In the genomic region with DNA sequence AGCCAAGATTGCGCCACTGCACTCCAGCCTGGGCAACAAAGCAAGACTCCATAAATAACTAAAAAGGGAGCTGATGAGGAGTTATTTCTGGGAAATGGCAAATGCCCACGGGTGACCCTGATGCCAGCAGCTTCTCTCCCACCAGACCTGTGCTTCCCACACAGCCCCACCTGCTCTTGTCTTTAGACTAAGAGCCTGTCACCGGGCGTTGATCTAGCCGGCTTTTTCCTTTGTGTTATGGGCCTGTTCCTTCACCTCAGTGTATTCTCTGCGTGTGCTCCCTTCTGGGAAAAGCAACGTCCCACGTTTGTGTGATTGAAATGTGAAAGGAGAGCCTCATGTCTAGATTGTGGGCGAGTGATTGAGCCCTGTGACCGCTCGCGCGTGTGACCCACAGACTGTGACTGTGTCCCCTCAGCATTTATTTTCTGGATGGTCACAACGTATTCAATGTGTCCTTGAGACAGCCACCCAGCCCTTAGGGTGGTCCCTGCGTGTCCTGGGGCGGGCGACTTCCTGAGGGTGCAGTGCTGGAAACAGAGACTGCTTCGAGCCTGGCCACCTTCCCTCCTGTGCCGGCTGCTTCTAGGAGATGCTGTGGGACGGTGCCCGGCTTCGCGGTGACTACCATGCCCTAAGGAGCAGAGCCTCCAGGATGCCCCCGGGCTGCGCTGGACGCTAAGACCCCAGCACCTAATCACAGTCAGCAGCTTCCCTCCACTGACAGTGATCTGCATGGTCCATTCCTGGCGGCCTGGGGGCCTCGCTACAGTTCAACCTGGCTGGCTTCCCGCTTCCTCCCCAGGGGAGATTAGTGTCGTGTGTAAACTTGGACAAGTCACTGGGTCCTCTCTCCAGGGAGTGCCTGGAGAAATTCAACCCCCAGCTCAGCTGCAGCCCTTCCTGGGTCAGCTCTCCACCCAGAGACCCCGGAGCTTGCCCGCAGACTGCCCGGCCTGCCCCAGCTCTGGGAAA, we compare ENCODE assay signal across 18 cellular contexts.
"Had no signal": no experiment of that assay in that cellular context is flagged by ENCODE, and none has a peak within 500 bp of the region (broad histone marks: within the 10 kb centered on the region; RNA-seq: fewer than 3 reads in every experiment).

No MANE protein-coding gene starts in this region.

- DNase-seq: activated CD4-positive, alpha-beta T cell treated with anti-CD3 and anti-CD28 coated beads for 48 hours; activated CD4-positive, CD25-positive, alpha-beta regulatory T cell; activated CD8-positive, alpha-beta T cell treated with anti-CD3 and anti-CD28 coated beads, Interleukin-2, amount 10 ng/mL, durations not matched to agents 7 days and 5 days; activated naive CD4-positive, alpha-beta T cell treated with anti-CD3 and anti-CD28 coated beads for 36 hours; activated T-cell treated with anti-CD3 and anti-CD28 coated beads, Interleukin-2, amount 50 U/mL, for 24 hours; gastrocnemius medialis; lower lobe of right lung; ovary; sigmoid colon; stimulated activated CD4-positive, alpha-beta T cell treated with anti-CD3 and anti-CD28 coated beads, Interleukin-4, amount 100 ng/mL, for 4 hours; upper lobe of right lung had no signal

- H3K9me3 ChIP-seq: gastrocnemius medialis, lower lobe of right lung, ovary, sigmoid colon, upper lobe of right lung had no signal

- ATAC-seq: activated CD8-positive, alpha-beta T cell treated with anti-CD3 and anti-CD28 coated beads, Interleukin-2, amount 10 ng/mL, durations not matched to agents 7 days and 5 days; esophagus mucosa; lower lobe of right lung; stimulated activated memory B cell treated with anti-CD40 and anti-IgM and Interleukin-4, amounts not matched to agents 10 μg/mL and 1 μg/mL and 100 μg/mL, for 72 hours; upper lobe of right lung had no signal

- H3K4me2 ChIP-seq: neural progenitor cell had no signal

- H3K27ac ChIP-seq: coronary artery, gastrocnemius medialis, lower lobe of right lung, neural progenitor cell, ovary, sigmoid colon, upper lobe of right lung had no signal

- H3K4me1 ChIP-seq: lower lobe of right lung, neural progenitor cell, upper lobe of right lung had no signal

- H3K4me3 ChIP-seq: coronary artery, gastrocnemius medialis, lower lobe of right lung, neural progenitor cell, ovary, sigmoid colon, upper lobe of right lung had no signal

- H3K27ac Mint-ChIP-seq: activated CD8-positive, alpha-beta T cell treated with anti-CD3 and anti-CD28 coated beads, Interleukin-2, amount 10 ng/mL, durations not matched to agents 7 days and 5 days; activated naive CD4-positive, alpha-beta T cell treated with anti-CD3 and anti-CD28 coated beads for 36 hours; activated T-cell treated with anti-CD3 and anti-CD28 coated beads, Interleukin-2, amount 50 U/mL, for 24 hours; activated T-helper 2 cell treated with anti-CD3 and anti-CD28 coated beads, Interferon-gamma antibody, Interleukin-2, Interleukin-4, amounts not matched to agents 10 μg/mL and 5 μg/mL and 100 μg/mL, durations not matched to agents 14 hours and 24 hours and 36 hours; neural progenitor cell; stimulated activated memory B cell treated with anti-CD40 and anti-IgM and Interleukin-4, amounts not matched to agents 10 μg/mL and 1 μg/mL and 100 μg/mL, for 72 hours had no signal

- H3K4me3 Mint-ChIP-seq: activated CD8-positive, alpha-beta T cell treated with anti-CD3 and anti-CD28 coated beads, Interleukin-2, amount 10 ng/mL, durations not matched to agents 7 days and 5 days; activated naive CD4-positive, alpha-beta T cell treated with anti-CD3 and anti-CD28 coated beads for 36 hours; activated T-cell treated with anti-CD3 and anti-CD28 coated beads, Interleukin-2, amount 50 U/mL, for 24 hours; brain; central memory CD8-positive, alpha-beta T cell; neural progenitor cell; stimulated activated memory B cell treated with anti-CD40 and anti-IgM and Interleukin-4, amounts not matched to agents 10 μg/mL and 1 μg/mL and 100 μg/mL, for 72 hours had no signal

- H3K36me3 ChIP-seq: neural progenitor cell, ovary had no signal

- H3K36me3 Mint-ChIP-seq: neural progenitor cell had no signal

- H3K27me3 ChIP-seq: gastrocnemius medialis, neural progenitor cell, ovary, sigmoid colon, upper lobe of right lung had no signal

- H3K27me3 Mint-ChIP-seq: activated T-cell treated with anti-CD3 and anti-CD28 coated beads, Interleukin-2, amount 50 U/mL, for 24 hours; brain; central memory CD8-positive, alpha-beta T cell; stimulated activated memory B cell treated with anti-CD40 and anti-IgM and Interleukin-4, amounts not matched to agents 10 μg/mL and 1 μg/mL and 100 μg/mL, for 72 hours had no signal

- H3K9me3 Mint-ChIP-seq: activated naive CD4-positive, alpha-beta T cell treated with anti-CD3 and anti-CD28 coated beads for 36 hours; activated T-cell treated with anti-CD3 and anti-CD28 coated beads, Interleukin-2, amount 50 U/mL, for 24 hours; activated T-helper 2 cell treated with anti-CD3 and anti-CD28 coated beads, Interferon-gamma antibody, Interleukin-2, Interleukin-4, amounts not matched to agents 10 μg/mL and 5 μg/mL and 100 μg/mL, durations not matched to agents 14 hours and 24 hours and 36 hours; brain; central memory CD8-positive, alpha-beta T cell; neural progenitor cell; stimulated activated memory B cell treated with anti-CD40 and anti-IgM and Interleukin-4, amounts not matched to agents 10 μg/mL and 1 μg/mL and 100 μg/mL, for 72 hours had no signal

- H2AFZ ChIP-seq: neural progenitor cell had no signal
